ENCODE assay signal across 15 cellular contexts in the genomic region with DNA sequence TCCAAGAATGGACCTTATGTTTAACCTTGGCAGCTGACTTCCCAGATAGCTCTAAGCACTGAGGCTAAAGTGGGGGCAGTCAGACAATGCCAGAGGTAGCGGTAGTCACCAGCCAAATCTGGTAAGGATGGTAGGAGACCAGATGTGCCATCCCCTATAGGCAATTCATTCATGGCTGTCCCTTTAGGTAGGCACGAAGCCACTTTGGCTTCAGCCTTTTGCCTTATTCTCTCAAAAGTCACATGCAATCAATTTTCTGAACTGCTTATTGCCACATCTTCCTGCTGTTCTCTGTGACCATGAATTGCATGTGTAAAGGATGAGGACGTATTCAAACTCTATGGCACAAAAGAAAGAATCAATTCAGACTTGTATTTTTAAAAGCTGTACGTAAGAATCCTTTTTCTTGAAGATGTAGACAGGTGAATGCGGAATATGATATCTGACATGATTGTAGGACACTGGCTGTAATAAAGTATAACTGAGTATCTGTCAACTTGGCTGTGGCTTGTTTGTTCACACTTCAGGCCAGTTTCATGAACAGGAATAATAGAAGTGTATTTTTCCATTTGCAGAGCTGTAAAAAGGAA.
"Had no signal": no experiment of that assay in that cellular context is flagged by ENCODE, and none has a peak within 500 bp of the region (broad histone marks: within the 10 kb centered on the region; RNA-seq: fewer than 3 reads in every experiment).

No MANE protein-coding gene starts in this region.

- H3K36me3 Mint-ChIP-seq: activated naive CD8-positive, alpha-beta T cell had no signal

- ATAC-seq: activated T-cell treated with anti-CD3 and anti-CD28 coated beads, Interleukin-2, amount 50 U/mL, for 4 hours; left ventricle myocardium superior; T-helper 17 cell had no signal

- H3K4me1 Mint-ChIP-seq: T-helper 17 cell had no signal

- H3K27ac Mint-ChIP-seq: activated naive CD8-positive, alpha-beta T cell; T-helper 17 cell had no signal

- DNase-seq: activated effector memory CD4-positive, alpha-beta T cell treated with anti-CD3 and anti-CD28 coated beads, Interleukin-2, amount 50 U/mL, for 16 hours; activated T-cell treated with anti-CD3 and anti-CD28 coated beads, Interleukin-2, amount 50 U/mL, for 4 hours; brain microvascular endothelial cell; cerebellar nuclear complex; kidney; left ventricle myocardium superior; SK-N-SH; stimulated activated CD4-positive, alpha-beta T cell treated with anti-CD3 and anti-CD28 coated beads, Interleukin-4, amount 100 ng/mL, for 4 hours; stomach; T-helper 17 cell; tibial artery had no signal

- H3K27ac ChIP-seq: brain microvascular endothelial cell, esophagus muscularis mucosa, parathyroid adenoma, skin epidermis, stomach, tibial artery had no signal

- H3K27me3 Mint-ChIP-seq: activated naive CD8-positive, alpha-beta T cell; T-helper 17 cell had no signal

- H3K4me3 Mint-ChIP-seq: activated naive CD8-positive, alpha-beta T cell; activated T-cell treated with anti-CD3 and anti-CD28 coated beads, Interleukin-2, amount 50 U/mL, for 4 hours; T-helper 17 cell had no signal
